Comparison of ENCODE assay signal across 29 cellular contexts in genomic region chr12:5902736-5903135, GRCh38. TPM values are rescaled to one million over a fixed set of nuclear protein-coding genes. Genes with fewer than 3 reads are reported as not detected.
A peak's percentile ranks its signal among the peaks of the same experiment; 100 is the strongest.
DNase-seq lines count a peak whose midpoint lies in the region; ATAC-seq, FAIRE-seq and TF ChIP-seq lines count a peak whose summit lies in the region.
"Had no signal": no experiment of that assay in that cellular context is flagged by ENCODE, and none has a peak within 500 bp of the region (broad histone marks: within the 10 kb centered on the region; RNA-seq: fewer than 3 reads in every experiment).

No MANE protein-coding gene starts in this region.

- POLR2A ChIA-PET in K562 (lab: Yijun Ruan, JAX) = no interaction called here

- intact Hi-C loops in K562 (cut with micrococcal nuclease) = no loop called here

- H3K9me1 ChIP-seq in K562 (ENCODE audit: control insufficient read depth, insufficient read depth, low read length) = no peaks in the 10 kb centered on the region

- no peak overlapping the region for H3K27ac Mint-ChIP-seq in effector memory CD8-positive, alpha-beta T cell
- H3K27ac Mint-ChIP-seq: CD14-positive monocyte; CD4-positive, alpha-beta memory T cell; CD4-positive, CD25-positive, alpha-beta regulatory T cell; CD8-positive, alpha-beta memory T cell had no signal

- no peaks in the 10 kb centered on the region for H3K4me1 Mint-ChIP-seq in effector memory CD8-positive, alpha-beta T cell (ENCODE audit: low read depth in 2 of 2)
- H3K4me1 Mint-ChIP-seq: CD14-positive monocyte; CD4-positive, alpha-beta memory T cell; CD4-positive, CD25-positive, alpha-beta regulatory T cell; CD8-positive, alpha-beta memory T cell had no signal

- FAIRE-seq in K562 (lab: Jason Lieb, UNC) = no peak
- FAIRE-seq: A204.1, GM12878, GM12892, GM18507 had no signal

- 4% methylated on average over 2 of the region's 2 CpGs for WGBS in K562 (ENCODE audit: insufficient coverage, low coverage, missing lambda C conversion rate)

- peak overlapping the region; percentile 19 for H3K27ac ChIP-seq in WERI-Rb-1
- H3K27ac ChIP-seq in K562 (ENCODE audit: extremely low read depth, low read depth, low read length) = no peak overlapping the region
- H3K27ac ChIP-seq: BLaER1 had no signal

- H2AFZ ChIP-seq in K562 (ENCODE audit: low read depth, low read length) = no peak overlapping the region

- H3K4me3 ChIP-seq in WERI-Rb-1 (ENCODE audit: low read depth, low read length) = no peak overlapping the region
- no peak overlapping the region for H3K4me3 ChIP-seq in K562
- H3K4me3 ChIP-seq: BLaER1, GM12878 had no signal

- no peaks in the 10 kb centered on the region for H4K20me1 ChIP-seq in K562 (replicated peaks; ENCODE audit: control insufficient read depth, insufficient read depth, low read length)
- H4K20me1 ChIP-seq: BLaER1 had no signal

- CTCF ChIA-PET in K562 (lab: Yijun Ruan, JAX; ENCODE audit: low intra/inter-chr PET ratio) = no interaction called here

- H3K27me3 ChIP-seq in WERI-Rb-1 (ENCODE audit: insufficient read depth, low read depth, severe bottlenecking) = no peaks in the 10 kb centered on the region
- no peaks in the 10 kb centered on the region; a peak in 1 of 5 replicates for H3K27me3 ChIP-seq in K562 (ENCODE audit: control insufficient read depth in 2 of 2, insufficient read depth in 2 of 2, low read length in 2 of 2)
- H3K27me3 ChIP-seq: BLaER1 had no signal

- TF ChIP-seq RAD21 in K562 (CRISPR knock-in tag; conservative IDR thresholded peaks at IDR 0.05 in 1 of 2, IDR thresholded peaks at IDR 0.05 in 1 of 2) = no peak

- no peak for TF ChIP-seq EP300 in K562 (IDR thresholded peaks at IDR 0.05; ENCODE audit: low read length)

- no peak for TF ChIP-seq POLR2A in K562 (conservative IDR thresholded peaks at IDR 0.05)

- DNase-seq in WERI-Rb-1 = no peak
- DNase-seq in K562 (ENCODE audit: extremely low read depth in 1 of 4, low spot score in 3 of 4) = no peak
- peak; percentile 7 for DNase-seq in islet precursor cell
- DNase-seq in KBM-7 = no peak
- no peak for DNase-seq in SW 1271 (lab: John Stamatoyannopoulos, UW)
- DNase-seq in effector memory CD8-positive, alpha-beta T cell = no peak
- DNase-seq: 8988T; ACHN; BE2C; C1 segment of cervical spinal cord; CD4-positive, alpha-beta memory T cell; CD4-positive, CD25-positive, alpha-beta regulatory T cell; CD8-positive, alpha-beta memory T cell; COR-L47; DMS 273 treated with DMSO at 0.1 percent for 48 hours; DMS153; DMS53; DMS79; DND-41; EL; GDM1 had no signal

- in situ Hi-C loops in K562 (cut with MboI) = no loop called here
- in situ Hi-C loops in KBM-7 (cut with MboI; ENCODE audit: low pct_unique_long_range_greater_than_20kb, low sequenced_read_pairs) = no loop called here

- no peaks in the 10 kb centered on the region for H3K79me2 ChIP-seq in K562 (ENCODE audit: control insufficient read depth, insufficient read depth, low read length)

- no TSS peak for BruUV-seq in K562 (replicated peaks; lab: Mats Ljungman, UMichigan)

- no peak overlapping the region for H3K9ac ChIP-seq in K562 (ENCODE audit: insufficient read depth in 1 of 2, low read depth in 2 of 2, low read length in 2 of 2)
- H3K9ac ChIP-seq: BLaER1 had no signal

- TF ChIP-seq CTCF in WERI-Rb-1 (IDR thresholded peaks at IDR 0.05; ENCODE audit: low read depth, low read length) (no peak), K562 (IDR thresholded peaks at IDR 0.05 in 2 of 3, conservative IDR thresholded peaks at IDR 0.05 in 1 of 3; ENCODE audit: insufficient read depth in 2 of 3, low read depth in 1 of 3, low read length in 3 of 3) (no peak)

- H3K9me3 ChIP-seq in WERI-Rb-1 (ENCODE audit: severe bottlenecking) (no peaks in the 10 kb centered on the region), K562 (replicated peaks; ENCODE audit: control insufficient read depth, insufficient read depth, low read depth, low read length) (no peaks in the 10 kb centered on the region)
- H3K9me3 ChIP-seq: BE2C, BLaER1 had no signal

- no peak overlapping the region for H3K4me2 ChIP-seq in K562 (ENCODE audit: insufficient read depth, low read length)
- H3K4me2 ChIP-seq: BLaER1 had no signal

- no peaks in the 10 kb centered on the region for H3K9me3 Mint-ChIP-seq in effector memory CD8-positive, alpha-beta T cell

- no peak for ATAC-seq in K562
- no peak for ATAC-seq in effector memory CD8-positive, alpha-beta T cell (replicated peaks)
- ATAC-seq: GM12878 had no signal

- no peak overlapping the region for H3K4me3 Mint-ChIP-seq in effector memory CD8-positive, alpha-beta T cell
- H3K4me3 Mint-ChIP-seq: CD14-positive monocyte; CD4-positive, alpha-beta memory T cell; CD4-positive, CD25-positive, alpha-beta regulatory T cell; CD8-positive, alpha-beta memory T cell had no signal

- H3K36me3 Mint-ChIP-seq in effector memory CD8-positive, alpha-beta T cell (ENCODE audit: insufficient read depth) = no peaks in the 10 kb centered on the region
- H3K36me3 Mint-ChIP-seq: CD14-positive monocyte; CD4-positive, alpha-beta memory T cell; CD4-positive, CD25-positive, alpha-beta regulatory T cell; CD8-positive, alpha-beta memory T cell had no signal

- peaks cover 8% of the 10 kb centered on the region for H3K36me3 ChIP-seq in WERI-Rb-1
- H3K36me3 ChIP-seq in K562 (ENCODE audit: control insufficient read depth, insufficient read depth, low read length) = no peaks in the 10 kb centered on the region
- H3K36me3 ChIP-seq: BE2C, BLaER1 had no signal

- peaks cover 24 to 51% of the 10 kb centered on the region in 2 donors for H3K27me3 Mint-ChIP-seq in effector memory CD8-positive, alpha-beta T cell

- H3K4me1 ChIP-seq in K562 (replicated peaks in 1 of 2; ENCODE audit: control insufficient read depth in 2 of 2, insufficient read depth in 2 of 2, low read length in 2 of 2) = no peaks in the 10 kb centered on the region
- H3K4me1 ChIP-seq: BE2C, BLaER1 had no signal

TF ChIP-seq in K562, 482 proteins besides CTCF, POLR2A, EP300 and RAD21:
- TF ChIP-seq MYNN (IDR thresholded peaks at IDR 0.05) = no peak
- no peak for TF ChIP-seq MYNN (CRISPR knock-in tag; IDR thresholded peaks at IDR 0.05)
- TF ChIP-seq HNRNPK (IDR thresholded peaks at IDR 0.05; ENCODE audit: low read depth, low read length, poor library complexity, severe bottlenecking) = peak; percentile 29

RNA-seq across cellular contexts. Expression of gene ANO2, which starts 42.3 kb away (rescaled TPM):
- 0.39 TPM in 1 of 2 replicates, not detected in the other for total RNA-seq in K562 (2011; cell fraction: chromatin; rRNA removed; ENCODE audit: low replicate concordance)
- not detected in 2 replicates for total RNA-seq in K562 (2011; cell fraction: nucleolus; rRNA removed)
- total RNA-seq in K562 (2011; cell fraction: nucleoplasm; rRNA removed) = not detected in 2 replicates
- total RNA-seq in K562 (2014; rRNA removed) (0.64 TPM in 1 of 2 replicates, not detected in the other), K562 (2014; rRNA removed; fragmentation: Illumina TruSeq; extraction: Trizol) (not detected in 2 replicates), K562 (2015; rRNA removed; fragmentation: Illumina TruSeq; extraction: Trizol) (not detected in 2 replicates), K562 (2021) (not detected in 2 replicates)
- polyA plus RNA-seq in K562 (2011; rRNA removed) (not detected in 2 replicates), K562 (2014; fragmentation: Illumina TruSeq; extraction: Trizol) (not detected in 2 replicates), K562 (2014; fragmentation: Nextera tagmentation; extraction: Ambion mirVana) (not detected), K562 (2014; rRNA removed) (0.08 TPM in 1 of 2 replicates, not detected in the other)
- polyA plus RNA-seq in K562 (2011; cell fraction: cytosol; rRNA removed) = not detected in 2 replicates
- not detected in 2 replicates for polyA plus RNA-seq in K562 (2011; cell fraction: nucleus; rRNA removed)
- polyA plus RNA-seq in K562 (2012) = not detected in 2 replicates
- not detected in 2 replicates for polyA minus RNA-seq in K562 (2011; rRNA and poly(A)+ RNA removed)
- not detected in 2 replicates for polyA minus RNA-seq in K562 (2011; cell fraction: cytosol; rRNA and poly(A)+ RNA removed)
- polyA minus RNA-seq in K562 (2011; cell fraction: nucleus; rRNA and poly(A)+ RNA removed) = not detected in 2 replicates
- total RNA-seq: A673; CD4-positive, alpha-beta memory T cell; CD8-positive, alpha-beta memory T cell; G401; GM12878 had no signal
- polyA plus RNA-seq: CD14-positive monocyte; CD4-positive, alpha-beta memory T cell; CD4-positive, CD25-positive, alpha-beta regulatory T cell; CD8-positive, alpha-beta memory T cell; GM12878 had no signal
